In the genomic region with DNA sequence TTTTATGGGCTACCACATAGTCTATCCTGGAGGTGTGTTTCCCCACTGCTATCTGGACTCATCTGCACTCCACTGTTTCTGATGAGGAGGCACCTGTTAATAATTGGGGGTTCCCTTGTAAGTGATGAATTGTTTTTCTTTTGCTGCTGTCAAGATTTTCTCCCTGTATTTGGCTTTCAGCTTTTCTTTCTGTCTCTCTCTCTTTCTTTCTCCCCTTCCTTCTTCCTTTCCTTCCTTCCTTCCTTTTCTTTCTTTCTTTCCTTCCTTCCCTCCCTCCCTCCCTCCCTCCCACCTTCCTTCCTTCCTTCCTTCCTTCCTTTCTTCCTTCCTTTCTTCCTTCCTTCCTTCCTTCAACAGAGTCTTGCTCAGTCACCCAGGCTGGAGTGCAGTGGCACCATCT, we compare ENCODE assay signal across 25 cellular contexts. TPM values are rescaled to one million over a fixed set of nuclear protein-coding genes. Genes with fewer than 3 reads are reported as not detected.
A peak's percentile ranks its signal among the peaks of the same experiment; 100 is the strongest.
DNase-seq lines count a peak whose midpoint lies in the region; ATAC-seq, FAIRE-seq and TF ChIP-seq lines count a peak whose summit lies in the region.
"Had no signal": no experiment of that assay in that cellular context is flagged by ENCODE, and none has a peak within 500 bp of the region (broad histone marks: within the 10 kb centered on the region; RNA-seq: fewer than 3 reads in every experiment).

No MANE protein-coding gene starts in this region.

- H3K27ac Mint-ChIP-seq in CD14-positive monocyte (peak overlapping the region; percentile 97 to 100 (median 99)), memory B cell (peak overlapping the region; percentile 90)
- peak overlapping the region; percentile 73 for H3K27ac Mint-ChIP-seq in activated T-helper 1 cell treated with anti-CD3 and anti-CD28 coated beads, Interleukin-12 subunit alpha, Interleukin-12 subunit beta, Interleukin-2, Interleukin-4 antibody, amounts not matched to agents 30 ng/mL and 10 ng/mL and 1 ng/mL, durations not matched to agents 14 hours and 24 hours and 36 hours
- no peak overlapping the region for H3K27ac Mint-ChIP-seq in activated T-cell treated with anti-CD3 and anti-CD28 coated beads, Interleukin-2, amount 50 U/mL, for 24 hours
- H3K27ac Mint-ChIP-seq: activated CD4-positive, alpha-beta T cell treated with anti-CD3 and anti-CD28 coated beads for 36 hours; nephron progenitor cell had no signal

- POLR2A ChIA-PET in A549 (lab: Yijun Ruan, JAX), result no interaction called here

- no peak for TF ChIP-seq RAD21 in A549 (conservative IDR thresholded peaks at IDR 0.05 in 1 of 2, IDR thresholded peaks at IDR 0.05 in 1 of 2)

- no peak for FAIRE-seq in A549 (lab: Jason Lieb, UNC)
- FAIRE-seq: endometrium had no signal

- H3K9me3 ChIP-seq in A549, result no peaks in the 10 kb centered on the region
- H3K9me3 ChIP-seq: right lobe of liver, vagina had no signal

- H3K4me3 ChIP-seq in A549, result no peak overlapping the region
- H3K4me3 ChIP-seq: right lobe of liver, vagina had no signal

- no peak for TF ChIP-seq EP300 in A549 (IDR thresholded peaks at IDR 0.05)

- peaks cover 71% of the 10 kb centered on the region for H3K4me1 ChIP-seq in A549
- H3K4me1 ChIP-seq: vagina had no signal

- H3K4me1 Mint-ChIP-seq in CD14-positive monocyte (peaks cover 83% of the 10 kb centered on the region), memory B cell (peaks cover 39% of the 10 kb centered on the region)
- peaks cover 67% of the 10 kb centered on the region for H3K4me1 Mint-ChIP-seq in activated T-helper 1 cell treated with anti-CD3 and anti-CD28 coated beads, Interleukin-12 subunit alpha, Interleukin-12 subunit beta, Interleukin-2, Interleukin-4 antibody, amounts not matched to agents 30 ng/mL and 10 ng/mL and 1 ng/mL, durations not matched to agents 14 hours and 24 hours and 36 hours (ENCODE audit: low read depth)
- peaks cover 31% of the 10 kb centered on the region for H3K4me1 Mint-ChIP-seq in activated T-cell treated with anti-CD3 and anti-CD28 coated beads, Interleukin-2, amount 50 U/mL, for 24 hours (ENCODE audit: low read depth)

- H3K27me3 Mint-ChIP-seq in CD14-positive monocyte (ENCODE audit: low read depth in 3 of 3) (peaks cover 0 to 2% (median 0%) of the 10 kb centered on the region in 3 donors), memory B cell (no peaks in the 10 kb centered on the region)
- H3K27me3 Mint-ChIP-seq in activated T-helper 1 cell treated with anti-CD3 and anti-CD28 coated beads, Interleukin-12 subunit alpha, Interleukin-12 subunit beta, Interleukin-2, Interleukin-4 antibody, amounts not matched to agents 30 ng/mL and 10 ng/mL and 1 ng/mL, durations not matched to agents 14 hours and 24 hours and 36 hours (ENCODE audit: insufficient read depth), result no peaks in the 10 kb centered on the region
- peaks cover 6% of the 10 kb centered on the region for H3K27me3 Mint-ChIP-seq in activated T-cell treated with anti-CD3 and anti-CD28 coated beads, Interleukin-2, amount 50 U/mL, for 24 hours

- ATAC-seq in A549 (no peak), memory B cell (ENCODE audit: low read depth) (no peak), GM18502 (IDR thresholded peaks at IDR 0.05; ENCODE audit: poor library complexity, unreplicated experiment) (no peak)
- ATAC-seq: activated CD4-positive, alpha-beta T cell treated with anti-CD3 and anti-CD28 coated beads for 36 hours; left colon; right lobe of liver; T-cell had no signal

- H3K4me2 ChIP-seq in A549, result peak overlapping the region; percentile 50; the same call in 2 of the 3 replicates

- intact Hi-C loops in CD14-positive monocyte (cut with micrococcal nuclease), result loop anchor here in 1 of 2 donors (5.0 kb wide), 1 partner anchor 116 kb away; no protein-coding TSS in a partner anchor
- intact Hi-C loops in activated T-helper 1 cell treated with anti-CD3 and anti-CD28 coated beads, Interleukin-12 subunit alpha, Interleukin-12 subunit beta, Interleukin-2, Interleukin-4 antibody, amounts not matched to agents 30 ng/mL and 10 ng/mL and 1 ng/mL, durations not matched to agents 14 hours and 24 hours and 36 hours (cut with micrococcal nuclease), result no loop called here

- H3K9me3 Mint-ChIP-seq in CD14-positive monocyte (peaks cover 0 to 4% (median 2%) of the 10 kb centered on the region in 7 donors), memory B cell (no peaks in the 10 kb centered on the region)
- no peaks in the 10 kb centered on the region for H3K9me3 Mint-ChIP-seq in activated T-helper 1 cell treated with anti-CD3 and anti-CD28 coated beads, Interleukin-12 subunit alpha, Interleukin-12 subunit beta, Interleukin-2, Interleukin-4 antibody, amounts not matched to agents 30 ng/mL and 10 ng/mL and 1 ng/mL, durations not matched to agents 14 hours and 24 hours and 36 hours
- H3K9me3 Mint-ChIP-seq in activated T-cell treated with anti-CD3 and anti-CD28 coated beads, Interleukin-2, amount 50 U/mL, for 24 hours, result no peaks in the 10 kb centered on the region
- H3K9me3 Mint-ChIP-seq: CD8-positive, alpha-beta memory T cell; nephron progenitor cell; T-cell had no signal

- H3K27ac ChIP-seq in A549, result peak overlapping the region; percentile 78 to 84; a peak in 5 of 6 replicates
- H3K27ac ChIP-seq: right lobe of liver, vagina had no signal

- H3K4me3 Mint-ChIP-seq in CD14-positive monocyte (peak overlapping the region in 1 of 2 donors; percentile 61), memory B cell (no peak overlapping the region)
- H3K4me3 Mint-ChIP-seq in activated T-helper 1 cell treated with anti-CD3 and anti-CD28 coated beads, Interleukin-12 subunit alpha, Interleukin-12 subunit beta, Interleukin-2, Interleukin-4 antibody, amounts not matched to agents 30 ng/mL and 10 ng/mL and 1 ng/mL, durations not matched to agents 14 hours and 24 hours and 36 hours, result no peak overlapping the region
- H3K4me3 Mint-ChIP-seq in activated T-cell treated with anti-CD3 and anti-CD28 coated beads, Interleukin-2, amount 50 U/mL, for 24 hours, result no peak overlapping the region
- H3K4me3 Mint-ChIP-seq: activated CD4-positive, alpha-beta T cell treated with anti-CD3 and anti-CD28 coated beads for 36 hours; nephron progenitor cell; T-cell had no signal

- CTCF ChIA-PET in A549 (lab: Yijun Ruan, JAX), result interaction anchor here (0.9 to 14.6 kb wide), 7 partner anchors 21 to 124 kb away, joined by 3 to 241 read pairs (median 15); no protein-coding TSS in a partner anchor

- DNase-seq in A549 (ENCODE audit: low read depth in 1 of 2, low spot score in 1 of 2) (no peak), CD14-positive monocyte (ENCODE audit: low spot score) (no peak), memory B cell (ENCODE audit: low spot score in 2 of 2) (no peak), NCI-H510A treated with DMSO at 0.1 percent for 48 hours (lab: John Stamatoyannopoulos, UW) (no peak)
- no peak for DNase-seq in activated T-helper 1 cell treated with anti-CD3 and anti-CD28 coated beads, Interleukin-12 subunit alpha, Interleukin-12 subunit beta, Interleukin-2, Interleukin-4 antibody, amounts not matched to agents 30 ng/mL and 10 ng/mL and 1 ng/mL, durations not matched to agents 14 hours and 24 hours and 36 hours (ENCODE audit: low spot score)
- DNase-seq in activated T-cell treated with anti-CD3 and anti-CD28 coated beads, Interleukin-2, amount 50 U/mL, for 24 hours, result no peak
- DNase-seq: activated CD4-positive, alpha-beta T cell treated with anti-CD3 and anti-CD28 coated beads for 36 hours; activated gamma-delta T cell treated with Interleukin-2 at 50 U/mL for 16 hours; CD8-positive, alpha-beta memory T cell; cortex of kidney; DMS79; left colon; midbrain; NCI-H1105; NCI-H2029; NCI-H345; nephron progenitor cell; posterior cingulate gyrus; right lobe of liver; SHP77; substantia nigra; T-cell had no signal

- H3K36me3 Mint-ChIP-seq in CD14-positive monocyte, result peaks cover 3 to 5% of the 10 kb centered on the region in 2 donors
- no peaks in the 10 kb centered on the region for H3K36me3 Mint-ChIP-seq in activated T-helper 1 cell treated with anti-CD3 and anti-CD28 coated beads, Interleukin-12 subunit alpha, Interleukin-12 subunit beta, Interleukin-2, Interleukin-4 antibody, amounts not matched to agents 30 ng/mL and 10 ng/mL and 1 ng/mL, durations not matched to agents 14 hours and 24 hours and 36 hours (ENCODE audit: low read depth)
- H3K36me3 Mint-ChIP-seq in memory B cell, result no peaks in the 10 kb centered on the region
- no peaks in the 10 kb centered on the region for H3K36me3 Mint-ChIP-seq in activated T-cell treated with anti-CD3 and anti-CD28 coated beads, Interleukin-2, amount 50 U/mL, for 24 hours (ENCODE audit: low read depth)
- H3K36me3 Mint-ChIP-seq: CD8-positive, alpha-beta memory T cell; T-cell had no signal

- TF ChIP-seq POLR2A in A549 (IDR thresholded peaks at IDR 0.05; ENCODE audit: low read length), result no peak

- no peak for TF ChIP-seq CTCF in A549 (IDR thresholded peaks at IDR 0.05)
- TF ChIP-seq CTCF in CD14-positive monocyte (IDR thresholded peaks at IDR 0.05), result no peak

RNA-seq across cellular contexts. Expression of gene GNLY, which starts 9.2 kb away (rescaled TPM):
- polyA plus RNA-seq in A549 (2011; rRNA removed), result not detected in 2 replicates
- polyA plus RNA-seq in A549 (2012; cell fraction: cytosol; rRNA removed), result not detected in 2 replicates
- polyA plus RNA-seq in A549 (2012; cell fraction: nucleus; rRNA removed), result 0.12 and 0.15 TPM in 2 replicates
- polyA plus RNA-seq in A549 (2017; fragmentation: RNase III; extraction: RNeasy Plus Mini Kit Qiagen cat#74134 plus additional on column Dnase treatment), result not detected in 3 replicates
- not detected in 2 replicates for polyA minus RNA-seq in A549 (2011; rRNA and poly(A)+ RNA removed)
- 10 to 100 TPM; 11.1 to 13.2 TPM for polyA plus RNA-seq in CD14-positive monocyte
- total RNA-seq in activated T-helper 1 cell treated with anti-CD3 and anti-CD28 coated beads, Interleukin-12 subunit alpha, Interleukin-12 subunit beta, Interleukin-2, Interleukin-4 antibody, amounts not matched to agents 30 ng/mL and 10 ng/mL and 1 ng/mL, durations not matched to agents 14 hours and 24 hours and 36 hours, result 141 and 152 TPM in 2 replicates

RNA-seq across cellular contexts. Expression of gene SFTPB, which starts 35.3 kb away (rescaled TPM):
- not detected in 2 replicates for polyA plus RNA-seq in A549 (2011; rRNA removed)
- 0.01 TPM in 1 of 2 replicates, not detected in the other for polyA plus RNA-seq in A549 (2012; cell fraction: cytosol; rRNA removed)
- not detected in 2 replicates for polyA plus RNA-seq in A549 (2012; cell fraction: nucleus; rRNA removed)
- polyA plus RNA-seq in A549 (2017; fragmentation: RNase III; extraction: RNeasy Plus Mini Kit Qiagen cat#74134 plus additional on column Dnase treatment), result 0.08 TPM in 1 of 3 replicates, not detected in the others
- not detected in 2 replicates for polyA minus RNA-seq in A549 (2011; rRNA and poly(A)+ RNA removed)
- under 1 TPM in 1 of 2 donors, not detected in 1; 0.18 TPM for polyA plus RNA-seq in CD14-positive monocyte
- not detected in 2 replicates for total RNA-seq in activated T-helper 1 cell treated with anti-CD3 and anti-CD28 coated beads, Interleukin-12 subunit alpha, Interleukin-12 subunit beta, Interleukin-2, Interleukin-4 antibody, amounts not matched to agents 30 ng/mL and 10 ng/mL and 1 ng/mL, durations not matched to agents 14 hours and 24 hours and 36 hours
- total RNA-seq: activated CD4-positive, alpha-beta T cell treated with anti-CD3 and anti-CD28 coated beads for 36 hours; CD8-positive, alpha-beta memory T cell; left colon; vagina had no signal
- polyA plus RNA-seq: CD8-positive, alpha-beta memory T cell had no signal

RNA-seq across cellular contexts. Expression of gene ATOH8, which starts 50.5 kb away (rescaled TPM):
- polyA plus RNA-seq in A549 (2011; rRNA removed), result 1.8 and 2.6 TPM in 2 replicates
- 13.2 and 22.4 TPM in 2 replicates for polyA plus RNA-seq in A549 (2012; cell fraction: cytosol; rRNA removed)
- 19.3 and 20.6 TPM in 2 replicates for polyA plus RNA-seq in A549 (2012; cell fraction: nucleus; rRNA removed)
- 11.1 to 20.7 TPM (median 20.0 TPM) in 3 replicates for polyA plus RNA-seq in A549 (2017; fragmentation: RNase III; extraction: RNeasy Plus Mini Kit Qiagen cat#74134 plus additional on column Dnase treatment)
- 2.4 and 3.4 TPM in 2 replicates for polyA minus RNA-seq in A549 (2011; rRNA and poly(A)+ RNA removed)
- 1 to 10 TPM; 2.0 to 2.1 TPM for polyA plus RNA-seq in CD14-positive monocyte
- total RNA-seq in activated T-helper 1 cell treated with anti-CD3 and anti-CD28 coated beads, Interleukin-12 subunit alpha, Interleukin-12 subunit beta, Interleukin-2, Interleukin-4 antibody, amounts not matched to agents 30 ng/mL and 10 ng/mL and 1 ng/mL, durations not matched to agents 14 hours and 24 hours and 36 hours, result 0.29 and 0.47 TPM in 2 replicates
- total RNA-seq: activated CD4-positive, alpha-beta T cell treated with anti-CD3 and anti-CD28 coated beads for 36 hours; CD8-positive, alpha-beta memory T cell had no signal
- polyA plus RNA-seq: CD8-positive, alpha-beta memory T cell had no signal

Comparison
In these comparisons a context has a peak if more than half of its experiments do, and no peak if none do; other contexts are left out.
1. RNA of gene GNLY, which starts 9.2 kb away (polyA plus RNA-seq): 11.1 to 13.2 TPM in CD14-positive monocyte; 0.12 to 0.15 TPM in A549; every median in the first group is over 10 times any median in the second.